1 cellular context compared by ENCODE assay signal in the genomic region with DNA sequence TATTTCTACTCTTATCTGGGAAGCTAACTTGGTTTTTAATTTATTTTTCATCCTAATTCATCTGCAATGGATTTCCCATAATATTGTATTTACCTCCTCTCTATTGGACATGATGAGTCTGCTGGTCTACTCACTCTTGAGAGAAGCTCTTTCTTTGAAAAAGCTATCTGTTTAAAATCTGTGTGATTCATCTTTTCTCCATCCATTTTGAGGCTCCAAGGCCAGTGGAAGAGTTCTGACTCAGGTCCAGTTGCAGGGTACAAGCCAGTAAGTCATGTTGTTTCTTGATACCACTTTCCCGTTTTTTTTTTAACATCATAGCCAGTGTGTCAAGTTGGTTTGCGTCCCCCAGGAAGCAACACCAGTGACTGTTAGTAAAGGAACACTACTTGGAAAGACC.
TF ChIP-seq lines count a peak whose summit lies in the region.

No MANE protein-coding gene starts in this region.

TF ChIP-seq in HCT116, 20 proteins besides CTCF, POLR2A, EP300 and RAD21 (continued from another document):
- TF ChIP-seq, protein P1, sequence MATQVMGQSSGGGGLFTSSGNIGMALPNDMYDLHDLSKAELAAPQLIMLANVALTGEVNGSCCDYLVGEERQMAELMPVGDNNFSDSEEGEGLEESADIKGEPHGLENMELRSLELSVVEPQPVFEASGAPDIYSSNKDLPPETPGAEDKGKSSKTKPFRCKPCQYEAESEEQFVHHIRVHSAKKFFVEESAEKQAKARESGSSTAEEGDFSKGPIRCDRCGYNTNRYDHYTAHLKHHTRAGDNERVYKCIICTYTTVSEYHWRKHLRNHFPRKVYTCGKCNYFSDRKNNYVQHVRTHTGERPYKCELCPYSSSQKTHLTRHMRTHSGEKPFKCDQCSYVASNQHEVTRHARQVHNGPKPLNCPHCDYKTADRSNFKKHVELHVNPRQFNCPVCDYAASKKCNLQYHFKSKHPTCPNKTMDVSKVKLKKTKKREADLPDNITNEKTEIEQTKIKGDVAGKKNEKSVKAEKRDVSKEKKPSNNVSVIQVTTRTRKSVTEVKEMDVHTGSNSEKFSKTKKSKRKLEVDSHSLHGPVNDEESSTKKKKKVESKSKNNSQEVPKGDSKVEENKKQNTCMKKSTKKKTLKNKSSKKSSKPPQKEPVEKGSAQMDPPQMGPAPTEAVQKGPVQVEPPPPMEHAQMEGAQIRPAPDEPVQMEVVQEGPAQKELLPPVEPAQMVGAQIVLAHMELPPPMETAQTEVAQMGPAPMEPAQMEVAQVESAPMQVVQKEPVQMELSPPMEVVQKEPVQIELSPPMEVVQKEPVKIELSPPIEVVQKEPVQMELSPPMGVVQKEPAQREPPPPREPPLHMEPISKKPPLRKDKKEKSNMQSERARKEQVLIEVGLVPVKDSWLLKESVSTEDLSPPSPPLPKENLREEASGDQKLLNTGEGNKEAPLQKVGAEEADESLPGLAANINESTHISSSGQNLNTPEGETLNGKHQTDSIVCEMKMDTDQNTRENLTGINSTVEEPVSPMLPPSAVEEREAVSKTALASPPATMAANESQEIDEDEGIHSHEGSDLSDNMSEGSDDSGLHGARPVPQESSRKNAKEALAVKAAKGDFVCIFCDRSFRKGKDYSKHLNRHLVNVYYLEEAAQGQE (IDR thresholded peaks at IDR 0.05; ENCODE audit: low read depth), result no peak
- TF ChIP-seq CBX3 (IDR thresholded peaks at IDR 0.05; ENCODE audit: low read depth) (no peak), ELF1 (IDR thresholded peaks at IDR 0.05; ENCODE audit: borderline replicate concordance, low read depth) (no peak), ZFX (IDR thresholded peaks at IDR 0.05) (no peak), EZH2 (IDR thresholded peaks at IDR 0.05) (no peak), SIN3A (IDR thresholded peaks at IDR 0.05; ENCODE audit: low read depth) (no peak), ATF3 (IDR thresholded peaks at IDR 0.05) (no peak), CEBPB (IDR thresholded peaks at IDR 0.05; ENCODE audit: low read depth) (no peak), JUND (IDR thresholded peaks at IDR 0.05) (no peak)
